In the genomic region with DNA sequence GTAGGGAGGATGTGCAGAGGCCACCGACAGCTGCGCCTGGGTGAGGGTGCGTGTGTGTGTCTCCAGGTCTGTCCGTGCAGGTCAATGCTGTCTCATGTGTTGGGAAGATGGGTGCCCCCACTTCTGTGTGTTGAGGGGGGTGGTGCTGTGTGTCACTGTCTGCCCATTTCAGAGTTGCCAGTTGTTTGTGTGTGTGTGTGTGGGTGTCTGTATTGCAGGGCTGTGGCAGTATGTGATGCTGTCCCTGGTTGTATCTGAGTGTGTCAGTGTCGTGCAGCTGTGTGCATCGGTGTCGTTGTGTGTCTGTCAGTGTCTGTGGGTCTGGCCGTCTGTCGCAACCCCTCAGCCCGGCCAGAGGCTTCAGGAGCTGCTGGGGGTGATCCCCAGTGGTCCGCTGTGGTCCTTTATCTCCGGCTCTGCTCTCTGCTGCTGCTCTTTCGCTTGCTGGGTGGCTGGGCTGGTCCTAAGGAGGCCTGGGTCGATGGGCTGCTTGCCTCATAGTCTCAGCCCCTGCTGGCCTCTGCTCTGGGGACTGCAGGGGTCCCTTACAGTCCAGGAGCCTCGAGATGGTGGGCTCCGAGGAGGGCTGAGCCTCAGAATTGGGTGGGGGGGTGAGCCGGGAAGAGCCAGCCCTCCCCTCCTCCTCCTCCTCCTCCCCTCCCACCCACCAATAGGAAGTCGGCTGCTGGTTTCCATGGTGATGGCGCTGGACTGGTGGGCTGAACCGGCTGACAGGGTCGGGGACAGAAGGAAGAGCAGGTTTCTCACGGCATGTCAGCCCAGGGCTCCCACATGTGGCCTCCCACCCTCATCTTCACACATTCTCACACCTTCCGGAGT, we compare ENCODE assay signal across 9 cellular contexts. TPM values are rescaled to one million over a fixed set of nuclear protein-coding genes. Genes with fewer than 3 reads are reported as not detected.
A peak's percentile ranks its signal among the peaks of the same experiment; 100 is the strongest.
DNase-seq lines count a peak whose midpoint lies in the region; ATAC-seq, FAIRE-seq and TF ChIP-seq lines count a peak whose summit lies in the region.
"Had no signal": no experiment of that assay in that cellular context is flagged by ENCODE, and none has a peak within 500 bp of the region (broad histone marks: within the 10 kb centered on the region; RNA-seq: fewer than 3 reads in every experiment).

TSPOAP1 (minus strand) TSS at position 601 of the 840 bp plus-strand sequence. CDS start 875 bp downstream, outside the sequence.

- H3K23ac ChIP-seq in IMR-90 (ENCODE audit: low read depth, low read length): peak within 1 kb of the TSS; percentile 38; the same call in 1 of the 2 replicates

- H3K18ac ChIP-seq in IMR-90 (ENCODE audit: low read depth, low read length): no peak within 1 kb of the TSS

- BruUV-seq in IMR-90 (replicated peaks; lab: Mats Ljungman, UMichigan): no TSS peak

- TF ChIP-seq POLR2A in IMR-90 (IDR thresholded peaks at IDR 0.05; ENCODE audit: low read depth, low read length): no peak
- no peak for TF ChIP-seq POLR2A in sigmoid colon (IDR thresholded peaks at IDR 0.05)

- peaks cover 5% of the 10 kb centered on the region; the same call in 1 of the 2 replicates for H3K27me3 ChIP-seq in IMR-90 (ENCODE audit: control insufficient read depth, insufficient read depth, low read length)
- H3K27me3 ChIP-seq in sigmoid colon: peaks cover 0 to 19% (median 0%) of the 10 kb centered on the region in 3 donors

- intact Hi-C loops in IMR-90 (cut with micrococcal nuclease): no loop called here
- intact Hi-C loops in sigmoid colon (cut with DNase I): no loop called here

- no peak within 1 kb of the TSS for H4K91ac ChIP-seq in IMR-90 (ENCODE audit: insufficient read depth, low read depth, low read length)

- no peaks in the 10 kb centered on the region for H3K9me3 ChIP-seq in IMR-90 (ENCODE audit: control insufficient read depth, insufficient read depth, low read length)
- no peaks in the 10 kb centered on the region for H3K9me3 ChIP-seq in sigmoid colon

- H3K4me1 Mint-ChIP-seq in activated CD4-positive, alpha-beta memory T cell treated with anti-CD3 and anti-CD28 coated beads, Interleukin-2, amount 10 ng/mL, durations not matched to agents 7 days and 5 days: peaks cover 37% of the 10 kb centered on the region

- H3K9ac ChIP-seq in IMR-90 (ENCODE audit: low read depth, low read length): no peak within 1 kb of the TSS

- H3K4me3 ChIP-seq in IMR-90 (ENCODE audit: insufficient read depth, low read depth, low read length) (no peak within 1 kb of the TSS), sigmoid colon (no peak within 1 kb of the TSS)

- TF ChIP-seq CTCF in IMR-90 (conservative IDR thresholded peaks at IDR 0.05; ENCODE audit: low read depth, low read length): no peak
- TF ChIP-seq CTCF in sigmoid colon (IDR thresholded peaks at IDR 0.05): no peak

- H4K8ac ChIP-seq in IMR-90 (ENCODE audit: low read depth in 2 of 2, low read length in 2 of 2): no peak within 1 kb of the TSS

- H3K14ac ChIP-seq in IMR-90 (replicated peaks; ENCODE audit: low read depth, low read length): no peak within 1 kb of the TSS

- peak within 1 kb of the TSS; percentile 37 for H2AK9ac ChIP-seq in IMR-90 (replicated peaks; ENCODE audit: low read depth, low read length, poor library complexity)

- no peak for TF ChIP-seq RAD21 in IMR-90 (IDR thresholded peaks at IDR 0.05; ENCODE audit: low read length)

- H2BK5ac ChIP-seq in IMR-90 (ENCODE audit: low read depth, low read length, poor library complexity, severe bottlenecking): no peak within 1 kb of the TSS

- peak; percentile 18 for ATAC-seq in GM18867 (IDR thresholded peaks at IDR 0.05; ENCODE audit: unreplicated experiment)
- ATAC-seq in IMR-90 (ENCODE audit: low read depth): no peak

- WGBS in IMR-90 (ENCODE audit: extremely low coverage in 2 of 2, insufficient read length in 1 of 2), 2 experiments: no CpG with 5 or more reads among the region's 23 CpGs
- WGBS in sigmoid colon, 2 donors: 31 to 68% methylated on average over 22 to 23 of the region's 23 CpGs

- DNase-seq in IMR-90 (no peak), frontal cortex (ENCODE audit: low spot score in 2 of 2) (peak; percentile 57 to 61), sigmoid colon (no peak), NCI-H128 (lab: John Stamatoyannopoulos, UW; ENCODE audit: unreplicated experiment) (no peak), DMS53 (lab: John Stamatoyannopoulos, UW) (no peak), NCI-H1105 (lab: John Stamatoyannopoulos, UW) (no peak)
- peak; percentile 84 for DNase-seq in activated CD4-positive, alpha-beta memory T cell treated with anti-CD3 and anti-CD28 coated beads, Interleukin-2, amount 10 ng/mL, durations not matched to agents 7 days and 5 days

- H3K36me3 ChIP-seq in IMR-90 (ENCODE audit: control insufficient read depth, insufficient read depth, low read length) (no peaks in the 10 kb centered on the region), sigmoid colon (no peaks in the 10 kb centered on the region)

- peaks cover 7% of the 10 kb centered on the region; the same call in 1 of the 2 replicates for H3K9me1 ChIP-seq in IMR-90 (ENCODE audit: insufficient read depth, low read length)

- CTCF ChIA-PET in IMR-90 (lab: Yijun Ruan, JAX): no interaction called here
- CTCF ChIA-PET in activated CD4-positive, alpha-beta memory T cell treated with anti-CD3 and anti-CD28 coated beads, Interleukin-2, amount 10 ng/mL, durations not matched to agents 7 days and 5 days (lab: Charles Lee): interaction anchor here (0.6 to 3.5 kb wide), 6 partner anchors 11 to 159 kb away, joined by 3 to 41 read pairs (median 23); partner anchors contain the start of genes HSF5, RNF43 and SUPT4H1

- H2BK20ac ChIP-seq in IMR-90 (ENCODE audit: low read depth, low read length): no peak within 1 kb of the TSS

- no peak within 1 kb of the TSS for H2BK15ac ChIP-seq in IMR-90 (ENCODE audit: low read depth, low read length)

- no peaks in the 10 kb centered on the region for H4K20me1 ChIP-seq in IMR-90 (ENCODE audit: insufficient read depth, low read length)

- POLR2A ChIA-PET in IMR-90 (lab: Charles Lee; ENCODE audit: unreplicated experiment): interaction anchor here (1.6 kb wide), 1 partner anchor 24 kb away, joined by 3 read pairs; the partner anchor contains the start of gene SUPT4H1
- POLR2A ChIA-PET in activated CD4-positive, alpha-beta memory T cell treated with anti-CD3 and anti-CD28 coated beads, Interleukin-2, amount 10 ng/mL, durations not matched to agents 7 days and 5 days (lab: Charles Lee): interaction anchor here (0.8 to 22.3 kb wide), 14 partner anchors 11 to 304 kb away, joined by 3 to 1460 read pairs (median 4); partner anchors contain the start of genes HSF5, MKS1, RNF43 and SUPT4H1

- FAIRE-seq in frontal cortex (lab: Jason Lieb, UNC): no peak

- H2AK5ac ChIP-seq in IMR-90 (ENCODE audit: low read depth, low read length): no peak within 1 kb of the TSS

- H3K9me3 Mint-ChIP-seq in activated CD4-positive, alpha-beta memory T cell treated with anti-CD3 and anti-CD28 coated beads, Interleukin-2, amount 10 ng/mL, durations not matched to agents 7 days and 5 days: no peaks in the 10 kb centered on the region

- no peak for TF ChIP-seq EP300 in sigmoid colon (IDR thresholded peaks at IDR 0.05)

- no peak within 1 kb of the TSS for H4K5ac ChIP-seq in IMR-90 (ENCODE audit: low read depth, low read length)

- H3K4me2 ChIP-seq in IMR-90 (ENCODE audit: low read depth, low read length): no peak within 1 kb of the TSS; the same call in 1 of the 2 replicates

- H3K4ac ChIP-seq in IMR-90 (ENCODE audit: low read depth, low read length): no peak within 1 kb of the TSS

- H2BK120ac ChIP-seq in IMR-90 (ENCODE audit: low read depth, low read length): no peak within 1 kb of the TSS

- in situ Hi-C loops in IMR-90 (cut with MboI; ENCODE audit: low sequenced_read_pairs): loop anchor here (25.0 kb wide), 1 partner anchor 466 kb away; the partner anchor contains the start of gene MRPS23

- dilution Hi-C loops in IMR-90 (cut with HindIII; ENCODE audit: low sequenced_read_pairs, unreplicated experiment): no loop called here

- peaks cover 2% of the 10 kb centered on the region for H3K27me3 Mint-ChIP-seq in activated CD4-positive, alpha-beta memory T cell treated with anti-CD3 and anti-CD28 coated beads, Interleukin-2, amount 10 ng/mL, durations not matched to agents 7 days and 5 days

- H3K56ac ChIP-seq in IMR-90 (ENCODE audit: extremely low read depth, insufficient read depth, low read length): no peak within 1 kb of the TSS

- H3K79me1 ChIP-seq in IMR-90 (ENCODE audit: low read depth in 1 of 2, low read length in 2 of 2): no peaks in the 10 kb centered on the region

- H3K27ac ChIP-seq in IMR-90 (ENCODE audit: insufficient read depth, low read length) (no peak within 1 kb of the TSS), sigmoid colon (no peak within 1 kb of the TSS)

- peaks cover 63% of the 10 kb centered on the region for H3K36me3 Mint-ChIP-seq in activated CD4-positive, alpha-beta memory T cell treated with anti-CD3 and anti-CD28 coated beads, Interleukin-2, amount 10 ng/mL, durations not matched to agents 7 days and 5 days (ENCODE audit: low read depth)

- H3K4me1 ChIP-seq in IMR-90 (ENCODE audit: control insufficient read depth, insufficient read depth, low read length) (peaks cover 8% of the 10 kb centered on the region), sigmoid colon (peaks cover 0 to 21% (median 18%) of the 10 kb centered on the region in 4 donors)

- peak within 1 kb of the TSS; percentile 99 for H3K27ac Mint-ChIP-seq in activated CD4-positive, alpha-beta memory T cell treated with anti-CD3 and anti-CD28 coated beads, Interleukin-2, amount 10 ng/mL, durations not matched to agents 7 days and 5 days

- H2AFZ ChIP-seq in IMR-90 (replicated peaks; ENCODE audit: low read length, poor library complexity): peak within 1 kb of the TSS; percentile 41

- peak within 1 kb of the TSS; percentile 98 for H3K4me3 Mint-ChIP-seq in activated CD4-positive, alpha-beta memory T cell treated with anti-CD3 and anti-CD28 coated beads, Interleukin-2, amount 10 ng/mL, durations not matched to agents 7 days and 5 days

TF ChIP-seq in IMR-90, 13 proteins besides CTCF, POLR2A, EP300 and RAD21:
- TF ChIP-seq CHD1 (IDR thresholded peaks at IDR 0.05; ENCODE audit: low read depth, low read length): no peak
- TF ChIP-seq MAZ (IDR thresholded peaks at IDR 0.05; ENCODE audit: borderline replicate concordance, low read depth, low read length): no peak

RNA-seq across cellular contexts. Expression of gene TSPOAP1, which starts in this region (rescaled TPM):
- total RNA-seq in IMR-90 (2012; rRNA removed): 0.56 and 0.90 TPM in 2 replicates
- 1.2 and 1.6 TPM in 2 replicates for polyA plus RNA-seq in IMR-90 (2012; rRNA removed)
- polyA plus RNA-seq in IMR-90 (2012; cell fraction: cytosol; rRNA removed): 0.18 and 0.74 TPM in 2 replicates
- 9.6 and 10.6 TPM in 2 replicates for polyA plus RNA-seq in IMR-90 (2012; cell fraction: nucleus; rRNA removed; ENCODE audit: low replicate concordance)
- total RNA-seq in activated CD4-positive, alpha-beta memory T cell treated with anti-CD3 and anti-CD28 coated beads, Interleukin-2, amount 10 ng/mL, durations not matched to agents 7 days and 5 days: 10 to 100 TPM; 60.9 to 69.4 TPM
- 31.0 TPM for total RNA-seq in frontal cortex
- total RNA-seq in sigmoid colon: 10 to 100 TPM; 12.5 to 28.4 (median 17.0) TPM
- polyA plus RNA-seq in sigmoid colon: 1 to 10 TPM in 2 of 3 donors, under 1 TPM in 1; 0.69 to 7.2 (median 3.6) TPM
- total RNA-seq: NCI-H460 had no signal

Comparison
In these comparisons a context has a peak if more than half of its experiments do, and no peak if none do; other contexts are left out.
1. DNase-seq: peak in activated CD4-positive, alpha-beta memory T cell treated with anti-CD3 and anti-CD28 coated beads, Interleukin-2, amount 10 ng/mL, durations not matched to agents 7 days and 5 days (single experiment) and frontal cortex (2 of 2); none in IMR-90 (single experiment), sigmoid colon (single experiment), NCI-H128 (single experiment), DMS53 (single experiment) and NCI-H1105 (single experiment).